ENCODE assay signal across 8 cellular contexts in the genomic region with DNA sequence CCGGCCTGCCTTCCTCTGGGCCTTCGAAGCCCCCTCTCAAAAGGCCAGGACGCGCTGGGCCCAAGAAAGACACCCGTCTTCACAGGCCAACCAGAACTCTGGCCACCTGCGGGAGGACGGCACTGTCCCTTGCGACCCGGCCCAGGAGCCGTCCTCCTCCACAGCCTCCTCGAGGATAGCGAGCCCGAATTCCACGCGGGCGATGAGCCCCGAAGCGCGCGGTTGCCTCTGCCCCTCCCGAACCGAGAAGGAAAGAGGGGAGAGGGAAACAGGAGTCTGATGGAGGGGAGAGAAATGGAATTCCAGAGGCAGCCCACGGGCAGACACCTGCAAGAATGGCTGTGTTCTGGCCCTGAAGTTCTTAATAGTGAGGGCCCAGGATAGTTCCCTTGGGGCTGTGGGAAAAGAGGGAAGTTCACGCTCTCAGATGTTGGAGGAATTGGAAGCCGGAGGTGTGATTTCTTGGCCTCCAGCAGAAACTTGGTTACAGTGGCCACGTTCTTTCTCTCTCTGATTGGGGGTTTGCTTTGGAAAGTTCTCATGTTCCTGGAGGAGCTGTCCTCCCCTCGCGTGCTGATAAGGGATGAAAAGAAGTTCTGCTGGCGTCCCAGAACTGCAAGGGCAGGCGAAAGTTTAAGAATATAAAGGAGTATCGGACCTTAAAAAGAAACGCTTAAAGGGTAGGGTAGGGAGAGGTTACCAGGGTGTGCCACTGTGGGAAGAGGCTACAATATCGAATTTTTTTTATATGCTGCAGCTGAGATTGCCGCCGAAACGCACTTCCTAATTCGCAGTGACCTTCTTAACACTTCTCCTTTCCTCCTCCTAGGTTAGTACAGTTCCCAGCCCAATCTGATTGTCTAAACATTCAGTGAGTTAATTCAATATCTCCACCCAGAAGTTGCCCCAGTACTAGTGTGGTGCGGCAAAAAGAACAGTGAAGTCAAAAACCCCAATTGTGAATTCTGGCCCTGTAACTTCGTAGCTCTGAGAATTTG. TPM values are rescaled to one million over a fixed set of nuclear protein-coding genes. Genes with fewer than 3 reads are reported as not detected.
DNase-seq lines count a peak whose midpoint lies in the region; ATAC-seq and TF ChIP-seq lines count a peak whose summit lies in the region.

No MANE protein-coding gene starts in this region.

- H3K4me3 ChIP-seq in heart right ventricle: peak overlapping the region in 9 of 10 donors; percentile 35 to 63 (median 51)
- no peak overlapping the region for H3K4me3 ChIP-seq in choroid plexus epithelial cell (ENCODE audit: low read depth, low read length)
- peak overlapping the region; percentile 29 to 46 for H3K4me3 ChIP-seq in uterus

- TF ChIP-seq POLR2A in uterus (IDR thresholded peaks at IDR 0.05): no peak

- ATAC-seq in heart right ventricle: peak in 4 of 8 donors; percentile 5 to 50 (median 15)
- no peak for ATAC-seq in Right ventricle myocardium superior (ENCODE audit: poor library complexity)
- ATAC-seq in HG03139 (IDR thresholded peaks at IDR 0.05; ENCODE audit: unreplicated experiment): no peak

- intact Hi-C loops in heart right ventricle (cut with DNase I): no loop called here
- intact Hi-C loops in Right ventricle myocardium superior (cut with DNase I): no loop called here
- intact Hi-C loops in uterus (cut with DNase I; ENCODE audit: low total_unique reads): no loop called here

- H3K9me3 ChIP-seq in heart right ventricle (peaks cover 0 to 4% (median 0%) of the 10 kb centered on the region in 11 donors), uterus (no peaks in the 10 kb centered on the region)

- TF ChIP-seq CTCF in heart right ventricle (IDR thresholded peaks at IDR 0.05) (no peak), choroid plexus epithelial cell (conservative IDR thresholded peaks at IDR 0.05; ENCODE audit: low read depth, low read length) (no peak), uterus (IDR thresholded peaks at IDR 0.05) (no peak)

- DNase-seq in heart right ventricle (peak in 1 of 2 donors; percentile 4), Right ventricle myocardium superior (no peak), choroid plexus epithelial cell (ENCODE audit: low read depth) (peak; percentile 45), lung microvascular endothelial cell (ENCODE audit: low read depth in 2 of 2) (peak; percentile 5 to 60), uterus (no peak), cerebellar cortex (ENCODE audit: low spot score) (no peak), GM19238 (ENCODE audit: insufficient read length, low spot score) (no peak)

- H3K4me1 ChIP-seq in heart right ventricle (peaks cover 3 to 24% (median 16%) of the 10 kb centered on the region in 9 donors), uterus (peaks cover 0 to 18% of the 10 kb centered on the region in 2 donors)

- H3K27me3 ChIP-seq in heart right ventricle: peaks cover 0 to 75% (median 53%) of the 10 kb centered on the region in 7 donors
- peaks cover 0 to 19% of the 10 kb centered on the region in 2 donors for H3K27me3 ChIP-seq in uterus

- H3K36me3 ChIP-seq in heart right ventricle: no peaks in the 10 kb centered on the region
- H3K36me3 ChIP-seq in uterus: no peaks in the 10 kb centered on the region

- H3K27ac ChIP-seq in heart right ventricle (no peak overlapping the region), uterus (no peak overlapping the region)

- WGBS in heart right ventricle, 2 donors: 7 to 8% methylated on average over 39 of the region's 39 CpGs

RNA-seq across cellular contexts. Expression of gene SLC44A5, which starts 5.8 kb away (rescaled TPM):
- total RNA-seq in heart right ventricle (1 to 10 TPM in 7 of 10 donors, under 1 TPM in 3; 0.21 to 4.8 (median 1.5) TPM), Right ventricle myocardium superior (0.62 TPM), lung microvascular endothelial cell (0.99 and 2.2 TPM in 2 replicates), uterus (1 to 10 TPM in 3 of 4 donors, not detected in 1; 1.6 to 5.5 (median 5.4) TPM)
- 1 to 10 TPM in 1 of 2 donors, under 1 TPM in 1; 0.10 to 2.5 TPM for polyA plus RNA-seq in heart right ventricle

Comparison
In these comparisons a context has a peak if more than half of its experiments do, and no peak if none do; other contexts are left out.
1. DNase-seq: peak in choroid plexus epithelial cell (single experiment) and lung microvascular endothelial cell (2 of 2); none in Right ventricle myocardium superior (single experiment), uterus (0 of 2), cerebellar cortex (single experiment) and GM19238 (single experiment).